In the genomic region with DNA sequence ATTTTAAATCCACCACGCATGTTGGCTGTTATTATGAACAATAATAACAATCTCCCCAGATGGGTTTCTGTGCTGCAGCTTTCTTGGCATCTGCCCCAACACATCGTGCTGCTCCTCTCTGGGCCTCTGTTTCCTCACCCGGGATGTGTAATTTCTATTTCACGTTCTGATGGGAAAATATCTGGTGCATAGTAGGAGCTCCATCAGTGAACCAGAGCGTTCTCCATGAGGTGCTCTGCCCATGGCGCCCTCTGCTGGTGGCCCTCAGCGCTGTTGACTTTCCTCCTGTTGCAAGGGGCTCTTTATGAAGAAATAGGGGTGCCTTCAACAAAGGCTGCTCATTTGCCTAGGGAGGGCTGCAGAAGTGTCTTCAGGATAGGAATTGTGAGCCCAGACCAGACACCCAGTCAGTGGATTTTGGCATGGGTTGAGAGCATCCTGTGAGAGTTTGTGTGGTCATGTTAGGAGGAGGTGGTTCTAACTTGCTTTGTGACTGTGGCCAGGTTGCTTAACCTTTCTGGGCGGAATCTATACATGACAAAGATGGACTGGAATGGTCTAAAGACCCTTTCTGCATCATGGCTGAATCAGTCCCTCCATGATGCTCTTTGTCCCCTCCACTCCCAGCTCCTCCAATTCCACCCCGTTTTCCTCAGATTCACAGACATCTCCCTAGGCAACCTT, we compare ENCODE assay signal across 8 cellular contexts. TPM values are rescaled to one million over a fixed set of nuclear protein-coding genes. Genes with fewer than 3 reads are reported as not detected.
DNase-seq lines count a peak whose midpoint lies in the region; ATAC-seq, FAIRE-seq and TF ChIP-seq lines count a peak whose summit lies in the region.

No MANE protein-coding gene starts in this region.

- WGBS in K562 (ENCODE audit: insufficient coverage, low coverage, missing lambda C conversion rate): 26% methylated on average over 8 of the region's 9 CpGs

- no peak overlapping the region for H3K4me3 Mint-ChIP-seq in T-helper 2 cell treated with Interferon-gamma antibody and Interleukin-4, amounts not matched to agents 5 μg/mL and 100 μg/mL, for 36 hours

- peaks cover 51 to 85% (median 77%) of the 10 kb centered on the region in 10 experiments for H3K4me1 ChIP-seq in BLaER1 treated with 17β-estradiol and CSF1 and Interleukin-3, amounts not matched to agents 10 nM and 100 nM
- no peaks in the 10 kb centered on the region for H3K4me1 ChIP-seq in HEK293 (ENCODE audit: control insufficient read depth, insufficient read depth, low read length)
- H3K4me1 ChIP-seq in K562 (replicated peaks in 1 of 2; ENCODE audit: control insufficient read depth in 2 of 2, insufficient read depth in 2 of 2, low read length in 2 of 2): peaks cover 34 to 40% of the 10 kb centered on the region in 2 experiments

- peak; percentile 43 for DNase-seq in T-helper 2 cell treated with Interferon-gamma antibody and Interleukin-4, amounts not matched to agents 5 μg/mL and 100 μg/mL, for 36 hours (ENCODE audit: low spot score)
- peak; percentile 47 to 78 (median 61) for DNase-seq in K562 (ENCODE audit: extremely low read depth in 1 of 4, low spot score in 3 of 4)
- peak; percentile 27 for DNase-seq in kidney tubule cell (ENCODE audit: low spot score)
- peak; percentile 37 for DNase-seq in stimulated activated CD8-positive, alpha-beta memory T cell treated with anti-CD3 and anti-CD28 coated beads, Interleukin-12 subunit alpha, Interleukin-12 subunit beta, amount 100 ng/mL, for 1 hour (ENCODE audit: low read depth)

- intact Hi-C loops in K562 (cut with micrococcal nuclease): no loop called here

- BruUV-seq in K562 (replicated peaks; lab: Mats Ljungman, UMichigan): no TSS peak

- H3K27me3 ChIP-seq in BLaER1 treated with 17β-estradiol and CSF1 and Interleukin-3, amounts not matched to agents 10 nM and 100 nM: peaks cover 25 to 37% (median 31%) of the 10 kb centered on the region in 11 experiments
- no peaks in the 10 kb centered on the region for H3K27me3 ChIP-seq in K562 (ENCODE audit: control insufficient read depth in 2 of 2, insufficient read depth in 2 of 2, low read length in 2 of 2)

- peak overlapping the region; percentile 72 for H2AFZ ChIP-seq in K562 (ENCODE audit: low read depth, low read length)

- peaks cover 53% of the 10 kb centered on the region for H3K27me3 Mint-ChIP-seq in T-helper 2 cell treated with Interferon-gamma antibody and Interleukin-4, amounts not matched to agents 5 μg/mL and 100 μg/mL, for 36 hours (ENCODE audit: low read depth)

- peak overlapping the region in 8 of 11 experiments; percentile 0 to 73 (median 63); a peak in 12 of 22 replicates for H3K4me2 ChIP-seq in BLaER1 treated with 17β-estradiol and CSF1 and Interleukin-3, amounts not matched to agents 10 nM and 100 nM
- no peak overlapping the region for H3K4me2 ChIP-seq in K562 (ENCODE audit: insufficient read depth, low read length)

- TF ChIP-seq POLR2A in K562 (conservative IDR thresholded peaks at IDR 0.05): no peak

- no peaks in the 10 kb centered on the region for H3K9me3 Mint-ChIP-seq in T-helper 2 cell treated with Interferon-gamma antibody and Interleukin-4, amounts not matched to agents 5 μg/mL and 100 μg/mL, for 36 hours

- in situ Hi-C loops in K562 (cut with MboI): no loop called here

- H3K36me3 ChIP-seq in BLaER1 treated with 17β-estradiol and CSF1 and Interleukin-3, amounts not matched to agents 10 nM and 100 nM: no peaks in the 10 kb centered on the region
- H3K36me3 ChIP-seq in HEK293 (ENCODE audit: control insufficient read depth in 2 of 2, insufficient read depth in 1 of 2, low read length in 2 of 2) (no peaks in the 10 kb centered on the region), K562 (ENCODE audit: control insufficient read depth, insufficient read depth, low read length) (no peaks in the 10 kb centered on the region)

- no peaks in the 10 kb centered on the region for H3K36me3 Mint-ChIP-seq in T-helper 2 cell treated with Interferon-gamma antibody and Interleukin-4, amounts not matched to agents 5 μg/mL and 100 μg/mL, for 36 hours (ENCODE audit: low read depth)

- ATAC-seq in K562 (peak; percentile 66), GM18870 (IDR thresholded peaks at IDR 0.05; ENCODE audit: unreplicated experiment) (no peak), GM18520 (IDR thresholded peaks at IDR 0.05; ENCODE audit: unreplicated experiment) (no peak)

- POLR2A ChIA-PET in HEK293 (lab: Yijun Ruan, JAX): interaction anchor here (0.5 kb wide), 1 partner anchor 33 kb away, joined by 3 read pairs; no protein-coding TSS in a partner anchor
- POLR2A ChIA-PET in K562 (lab: Yijun Ruan, JAX): interaction anchor here (0.5 to 1.4 kb wide), 7 partner anchors 8 to 163 kb away, joined by 3 to 8 read pairs (median 3); a partner anchor contains a TSS

- TF ChIP-seq EP300 in K562 (IDR thresholded peaks at IDR 0.05; ENCODE audit: low read length): peak; percentile 24; the same call in 1 of the 2 replicates

- no peaks in the 10 kb centered on the region for H3K9me1 ChIP-seq in K562 (ENCODE audit: control insufficient read depth, insufficient read depth, low read length)

- CTCF ChIA-PET in HEK293 (lab: Yijun Ruan, JAX): interaction anchor here (0.5 to 5.0 kb wide), 65 partner anchors 11 to 413 kb away, joined by 3 to 81 read pairs (median 5); a partner anchor contains a TSS
- CTCF ChIA-PET in K562 (lab: Yijun Ruan, JAX; ENCODE audit: low intra/inter-chr PET ratio): interaction anchor here (1.1 to 1.3 kb wide), 2 partner anchors 13 to 72 kb away, joined by 3 read pairs; no protein-coding TSS in a partner anchor

- no peak overlapping the region for H3K27ac ChIP-seq in BLaER1 treated with 17β-estradiol and CSF1 and Interleukin-3, amounts not matched to agents 10 nM and 100 nM
- H3K27ac ChIP-seq in HEK293 (ENCODE audit: extremely low read depth, low read depth, low read length): no peak overlapping the region
- H3K27ac ChIP-seq in K562 (ENCODE audit: extremely low read depth, low read depth, low read length): no peak overlapping the region; the same call in 2 of the 3 replicates

- H3K4me3 ChIP-seq in BLaER1 treated with 17β-estradiol and CSF1 and Interleukin-3, amounts not matched to agents 10 nM and 100 nM: no peak overlapping the region
- H3K4me3 ChIP-seq in HEK293 (ENCODE audit: low read depth, low read length) (no peak overlapping the region), K562 (no peak overlapping the region)

- H4K20me1 ChIP-seq in BLaER1 treated with 17β-estradiol and CSF1 and Interleukin-3, amounts not matched to agents 10 nM and 100 nM: peaks cover 0 to 21% (median 7%) of the 10 kb centered on the region in 11 experiments; a peak in 5 of 22 replicates
- H4K20me1 ChIP-seq in K562 (replicated peaks; ENCODE audit: control insufficient read depth, insufficient read depth, low read length): no peaks in the 10 kb centered on the region

- H3K79me2 ChIP-seq in K562 (ENCODE audit: control insufficient read depth, insufficient read depth, low read length): no peaks in the 10 kb centered on the region

- TF ChIP-seq RAD21 in K562 (CRISPR knock-in tag; conservative IDR thresholded peaks at IDR 0.05 in 1 of 2, IDR thresholded peaks at IDR 0.05 in 1 of 2): peak; percentile 57 to 72

- H3K9me3 ChIP-seq in BLaER1 treated with 17β-estradiol and CSF1 and Interleukin-3, amounts not matched to agents 10 nM and 100 nM (replicated peaks in 1 of 11): no peaks in the 10 kb centered on the region
- H3K9me3 ChIP-seq in HEK293 (ENCODE audit: control insufficient read depth, insufficient read depth, low read depth, low read length) (no peaks in the 10 kb centered on the region), K562 (replicated peaks; ENCODE audit: control insufficient read depth, insufficient read depth, low read depth, low read length) (no peaks in the 10 kb centered on the region)

- H3K4me1 Mint-ChIP-seq in T-helper 2 cell treated with Interferon-gamma antibody and Interleukin-4, amounts not matched to agents 5 μg/mL and 100 μg/mL, for 36 hours (ENCODE audit: low read depth): peaks cover 4% of the 10 kb centered on the region

- H3K9ac ChIP-seq in BLaER1 treated with 17β-estradiol and CSF1 and Interleukin-3, amounts not matched to agents 10 nM and 100 nM: no peak overlapping the region
- H3K9ac ChIP-seq in K562 (ENCODE audit: insufficient read depth in 1 of 2, low read depth in 2 of 2, low read length in 2 of 2): no peak overlapping the region

- TF ChIP-seq CTCF in HEK293 (tag by site-specific recombination; IDR thresholded peaks at IDR 0.05): peak; percentile 54; the same call in 1 of the 2 replicates
- peak; percentile 80 to 93 (median 86) for TF ChIP-seq CTCF in K562 (IDR thresholded peaks at IDR 0.05 in 2 of 3, conservative IDR thresholded peaks at IDR 0.05 in 1 of 3; ENCODE audit: insufficient read depth in 2 of 3, low read depth in 1 of 3, low read length in 3 of 3)

- no peak overlapping the region for H3K27ac Mint-ChIP-seq in T-helper 2 cell treated with Interferon-gamma antibody and Interleukin-4, amounts not matched to agents 5 μg/mL and 100 μg/mL, for 36 hours

- FAIRE-seq in K562 (lab: Jason Lieb, UNC): peak; percentile 86

RNA-seq across cellular contexts. Expression of a gene that starts 8.1 kb away (rescaled TPM):
- 0.18 and 0.37 TPM in 2 replicates for total RNA-seq in K562 (2011; cell fraction: chromatin; rRNA removed; ENCODE audit: low replicate concordance)
- 0.26 and 0.50 TPM in 2 replicates for total RNA-seq in K562 (2011; cell fraction: nucleolus; rRNA removed)
- 0.29 and 0.99 TPM in 2 replicates for total RNA-seq in K562 (2011; cell fraction: nucleoplasm; rRNA removed)
- total RNA-seq in K562 (2014; rRNA removed): 0.04 and 0.05 TPM in 2 replicates
- total RNA-seq in K562 (2014; rRNA removed; fragmentation: Illumina TruSeq; extraction: Trizol): 0.04 TPM in 1 of 2 replicates, not detected in the other
- total RNA-seq in K562 (2015; rRNA removed; fragmentation: Illumina TruSeq; extraction: Trizol): 0.07 and 0.19 TPM in 2 replicates
- 0.47 and 0.75 TPM in 2 replicates for total RNA-seq in K562 (2021)
- polyA plus RNA-seq in K562 (2011; rRNA removed): 0.12 and 0.13 TPM in 2 replicates
- 0.10 and 0.63 TPM in 2 replicates for polyA plus RNA-seq in K562 (2011; cell fraction: cytosol; rRNA removed)
- 0.91 and 4.1 TPM in 2 replicates for polyA plus RNA-seq in K562 (2011; cell fraction: nucleus; rRNA removed)
- 0.19 and 0.48 TPM in 2 replicates for polyA plus RNA-seq in K562 (2012)
- polyA plus RNA-seq in K562 (2014; fragmentation: Illumina TruSeq; extraction: Trizol): 0.30 and 0.36 TPM in 2 replicates
- polyA plus RNA-seq in K562 (2014; fragmentation: Nextera tagmentation; extraction: Ambion mirVana): not detected
- 0.19 and 0.34 TPM in 2 replicates for polyA plus RNA-seq in K562 (2014; rRNA removed)
- 0.12 and 0.25 TPM in 2 replicates for polyA minus RNA-seq in K562 (2011; rRNA and poly(A)+ RNA removed)
- polyA minus RNA-seq in K562 (2011; cell fraction: cytosol; rRNA and poly(A)+ RNA removed): 0.64 and 1.2 TPM in 2 replicates
- 0.44 and 2.2 TPM in 2 replicates for polyA minus RNA-seq in K562 (2011; cell fraction: nucleus; rRNA and poly(A)+ RNA removed)

RNA-seq across cellular contexts. Expression of a gene that starts 14.5 kb away (rescaled TPM):
- total RNA-seq in K562 (2011; cell fraction: chromatin; rRNA removed; ENCODE audit: low replicate concordance): 10.6 and 14.9 TPM in 2 replicates
- total RNA-seq in K562 (2011; cell fraction: nucleolus; rRNA removed): 10.3 TPM in 2 replicates
- 13.3 and 13.4 TPM in 2 replicates for total RNA-seq in K562 (2011; cell fraction: nucleoplasm; rRNA removed)
- total RNA-seq in K562 (2014; rRNA removed) (21.6 and 26.7 TPM in 2 replicates), K562 (2014; rRNA removed; fragmentation: Illumina TruSeq; extraction: Trizol) (29.1 TPM in 2 replicates), K562 (2015; rRNA removed; fragmentation: Illumina TruSeq; extraction: Trizol) (20.2 and 20.6 TPM in 2 replicates), K562 (2021) (23.2 and 27.9 TPM in 2 replicates)
- polyA plus RNA-seq in K562 (2011; rRNA removed) (35.4 and 36.4 TPM in 2 replicates), K562 (2014; fragmentation: Illumina TruSeq; extraction: Trizol) (33.9 and 34.1 TPM in 2 replicates), K562 (2014; fragmentation: Nextera tagmentation; extraction: Ambion mirVana) (1 to 10 TPM; 6.8 to 8.4 TPM), K562 (2014; rRNA removed) (19.4 and 24.4 TPM in 2 replicates)
- 23.6 and 26.3 TPM in 2 replicates for polyA plus RNA-seq in K562 (2011; cell fraction: cytosol; rRNA removed)
- 10.0 and 12.8 TPM in 2 replicates for polyA plus RNA-seq in K562 (2011; cell fraction: nucleus; rRNA removed)
- 17.8 and 21.0 TPM in 2 replicates for polyA plus RNA-seq in K562 (2012)
- 29.0 and 30.3 TPM in 2 replicates for polyA minus RNA-seq in K562 (2011; rRNA and poly(A)+ RNA removed)
- polyA minus RNA-seq in K562 (2011; cell fraction: cytosol; rRNA and poly(A)+ RNA removed): 17.8 and 18.5 TPM in 2 replicates
- polyA minus RNA-seq in K562 (2011; cell fraction: nucleus; rRNA and poly(A)+ RNA removed): 4.0 and 6.7 TPM in 2 replicates

RNA-seq across cellular contexts. Expression of a gene that starts 57.4 kb away (rescaled TPM):
- total RNA-seq in K562 (2011; cell fraction: chromatin; rRNA removed; ENCODE audit: low replicate concordance): 0.79 and 1.6 TPM in 2 replicates
- total RNA-seq in K562 (2011; cell fraction: nucleolus; rRNA removed): 1.6 and 2.0 TPM in 2 replicates
- total RNA-seq in K562 (2011; cell fraction: nucleoplasm; rRNA removed): 1.6 and 1.8 TPM in 2 replicates
- total RNA-seq in K562 (2014; rRNA removed) (2.3 and 4.4 TPM in 2 replicates), K562 (2014; rRNA removed; fragmentation: Illumina TruSeq; extraction: Trizol) (0.96 and 1.2 TPM in 2 replicates), K562 (2015; rRNA removed; fragmentation: Illumina TruSeq; extraction: Trizol) (1.2 and 2.0 TPM in 2 replicates), K562 (2021) (3.8 and 5.0 TPM in 2 replicates)
- polyA plus RNA-seq in K562 (2011; rRNA removed) (0.93 and 1.7 TPM in 2 replicates), K562 (2014; fragmentation: Illumina TruSeq; extraction: Trizol) (0.62 and 0.98 TPM in 2 replicates), K562 (2014; fragmentation: Nextera tagmentation; extraction: Ambion mirVana) (under 1 TPM; 0.04 to 0.13 TPM), K562 (2014; rRNA removed) (4.2 and 4.5 TPM in 2 replicates)
- polyA plus RNA-seq in K562 (2011; cell fraction: cytosol; rRNA removed): 1.8 and 4.0 TPM in 2 replicates
- 2.4 and 2.7 TPM in 2 replicates for polyA plus RNA-seq in K562 (2011; cell fraction: nucleus; rRNA removed)
- 2.4 and 2.8 TPM in 2 replicates for polyA plus RNA-seq in K562 (2012)
- polyA minus RNA-seq in K562 (2011; rRNA and poly(A)+ RNA removed): 0.28 and 0.33 TPM in 2 replicates
- polyA minus RNA-seq in K562 (2011; cell fraction: cytosol; rRNA and poly(A)+ RNA removed): 0.57 and 2.8 TPM in 2 replicates
- 1.1 and 1.2 TPM in 2 replicates for polyA minus RNA-seq in K562 (2011; cell fraction: nucleus; rRNA and poly(A)+ RNA removed)
